ENCODE assay signal across 13 cellular contexts in genomic region chr9:72585737-72586136, GRCh38.
A peak's percentile ranks its signal among the peaks of the same experiment; 100 is the strongest.
DNase-seq lines count a peak whose midpoint lies in the region; ATAC-seq and TF ChIP-seq lines count a peak whose summit lies in the region.
"Had no signal": no experiment of that assay in that cellular context is flagged by ENCODE, and none has a peak within 500 bp of the region (broad histone marks: within the 10 kb centered on the region; RNA-seq: fewer than 3 reads in every experiment).

No MANE protein-coding gene starts in this region.

- no peaks in the 10 kb centered on the region for H3K36me3 ChIP-seq in BLaER1 treated with 17β-estradiol and CSF1 and Interleukin-3, amounts not matched to agents 10 nM and 100 nM
- no peaks in the 10 kb centered on the region for H3K36me3 ChIP-seq in lower lobe of right lung

- no peaks in the 10 kb centered on the region for H4K20me1 ChIP-seq in BLaER1 treated with 17β-estradiol and CSF1 and Interleukin-3, amounts not matched to agents 10 nM and 100 nM

- peaks cover 0 to 25% (median 3%) of the 10 kb centered on the region in 11 experiments; a peak in 8 of 22 replicates for H3K9me3 ChIP-seq in BLaER1 treated with 17β-estradiol and CSF1 and Interleukin-3, amounts not matched to agents 10 nM and 100 nM (replicated peaks in 1 of 11)
- no peaks in the 10 kb centered on the region for H3K9me3 ChIP-seq in lower lobe of right lung

- H3K27me3 ChIP-seq in BLaER1 treated with 17β-estradiol and CSF1 and Interleukin-3, amounts not matched to agents 10 nM and 100 nM, result no peaks in the 10 kb centered on the region
- no peaks in the 10 kb centered on the region for H3K27me3 ChIP-seq in lower lobe of right lung (ENCODE audit: low read depth)

- H3K4me2 ChIP-seq in BLaER1 treated with 17β-estradiol and CSF1 and Interleukin-3, amounts not matched to agents 10 nM and 100 nM, result peak overlapping the region in 8 of 11 experiments; percentile 1 to 83 (median 76); a peak in 14 of 22 replicates
- H3K4me2 ChIP-seq: KMS-11 had no signal

- peak overlapping the region in 10 of 11 experiments; percentile 54 to 76 (median 60); a peak in 17 of 22 replicates for H3K27ac ChIP-seq in BLaER1 treated with 17β-estradiol and CSF1 and Interleukin-3, amounts not matched to agents 10 nM and 100 nM
- H3K27ac ChIP-seq in caudate nucleus (ENCODE audit: low read depth, low read length) (peak overlapping the region; percentile 53), lower lobe of right lung (peak overlapping the region; percentile 32)
- H3K27ac ChIP-seq: KMS-11 had no signal

- intact Hi-C loops in lower lobe of right lung (cut with DNase I), result no loop called here

- peaks cover 0 to 76% (median 32%) of the 10 kb centered on the region in 10 experiments; a peak in 15 of 20 replicates for H3K4me1 ChIP-seq in BLaER1 treated with 17β-estradiol and CSF1 and Interleukin-3, amounts not matched to agents 10 nM and 100 nM
- H3K4me1 ChIP-seq in lower lobe of right lung, result peaks cover 27% of the 10 kb centered on the region

- no peak overlapping the region for H3K4me3 ChIP-seq in BLaER1 treated with 17β-estradiol and CSF1 and Interleukin-3, amounts not matched to agents 10 nM and 100 nM
- no peak overlapping the region for H3K4me3 ChIP-seq in lower lobe of right lung

- H3K9ac ChIP-seq in BLaER1 treated with 17β-estradiol and CSF1 and Interleukin-3, amounts not matched to agents 10 nM and 100 nM, result peak overlapping the region in 1 of 11 experiments; percentile 26; a peak in 2 of 22 replicates
- H3K9ac ChIP-seq: KMS-11 had no signal

- peak; percentile 85 to 88 for ATAC-seq in lower lobe of right lung
- no peak for ATAC-seq in HG02588 (IDR thresholded peaks at IDR 0.05; ENCODE audit: unreplicated experiment)

- no peak for TF ChIP-seq CTCF in lower lobe of right lung (IDR thresholded peaks at IDR 0.05)

- DNase-seq in MV-4-11 (lab: John Stamatoyannopoulos, UW), result peak; percentile 90
- DNase-seq in caudate nucleus (lab: John Stamatoyannopoulos, UW), result no peak
- peak; percentile 55 for DNase-seq in lower lobe of right lung
- no peak for DNase-seq in middle frontal gyrus (ENCODE audit: extremely low spot score, low spot score)
- DNase-seq in NCI-H146 treated with DMSO at 0.1 percent for 48 hours (lab: John Stamatoyannopoulos, UW; ENCODE audit: unreplicated experiment), result no peak
- no peak for DNase-seq in 8988T
- DNase-seq: activated naive CD4-positive, alpha-beta T cell treated with anti-CD3 and anti-CD28 coated beads for 36 hours; dermis blood vessel endothelial cell; NCI-H2171 treated with DMSO at 0.1 percent for 48 hours; SHP77 treated with DMSO at 0.1 percent for 48 hours had no signal

Comparison
In these comparisons a context has a peak if more than half of its experiments do, and no peak if none do; other contexts are left out.
1. DNase-seq: peak in MV-4-11 (single experiment) and lower lobe of right lung (single experiment); none in caudate nucleus (0 of 61), middle frontal gyrus (single experiment), NCI-H146 treated with DMSO at 0.1 percent for 48 hours (single experiment) and 8988T (single experiment).
2. Peak in every context shown above with its lines, with median percentiles within 50 percentile points of each other: H3K27ac ChIP-seq.